Comparison of ENCODE assay signal across 21 cellular contexts in genomic region chr9:133581553-133582343, GRCh38. TPM values are rescaled to one million over a fixed set of nuclear protein-coding genes. Genes with fewer than 3 reads are reported as not detected.
DNase-seq lines count a peak whose midpoint lies in the region; ATAC-seq and TF ChIP-seq lines count a peak whose summit lies in the region.
"Had no signal": no experiment of that assay in that cellular context is flagged by ENCODE, and none has a peak within 500 bp of the region (broad histone marks: within the 10 kb centered on the region; RNA-seq: fewer than 3 reads in every experiment).

No MANE protein-coding gene starts in this region.

- no peak for TF ChIP-seq CTCF in glutamatergic neuron (IDR thresholded peaks at IDR 0.05; ENCODE audit: partially characterized antibody, unreplicated experiment)
- no peak for TF ChIP-seq CTCF in esophagus squamous epithelium (IDR thresholded peaks at IDR 0.05)

- peak overlapping the region; percentile 57 for H3K4me3 Mint-ChIP-seq in glutamatergic neuron (ENCODE audit: unreplicated experiment)
- H3K4me3 Mint-ChIP-seq: stimulated activated effector memory CD8-positive, alpha-beta T cell treated with anti-CD3 and anti-CD28 coated beads, Interleukin-12 subunit alpha, Interleukin-12 subunit beta, amount 100 ng/mL, for 72 hours had no signal

- H3K36me3 Mint-ChIP-seq in glutamatergic neuron (ENCODE audit: unreplicated experiment): no peaks in the 10 kb centered on the region

- peaks cover 11% of the 10 kb centered on the region for H3K27me3 Mint-ChIP-seq in glutamatergic neuron (ENCODE audit: unreplicated experiment)

- peaks cover 1% of the 10 kb centered on the region for H3K9me3 Mint-ChIP-seq in glutamatergic neuron (ENCODE audit: unreplicated experiment)
- H3K9me3 Mint-ChIP-seq: stimulated activated effector memory CD8-positive, alpha-beta T cell treated with anti-CD3 and anti-CD28 coated beads, Interleukin-12 subunit alpha, Interleukin-12 subunit beta, amount 100 ng/mL, for 72 hours had no signal

- no peak for TF ChIP-seq POLR2A in esophagus squamous epithelium (IDR thresholded peaks at IDR 0.05)

- no peak overlapping the region for H3K4me3 ChIP-seq in mesendoderm (ENCODE audit: low read length)
- no peak overlapping the region for H3K4me3 ChIP-seq in esophagus squamous epithelium
- H3K4me3 ChIP-seq: skin epidermis, tibial nerve had no signal

- peaks cover 10% of the 10 kb centered on the region for H3K4me1 ChIP-seq in mesendoderm (ENCODE audit: control insufficient read depth, low read depth, low read length)
- H3K4me1 ChIP-seq in esophagus squamous epithelium: peaks cover 0 to 42% (median 22%) of the 10 kb centered on the region in 3 donors

- H3K36me3 ChIP-seq in mesendoderm (ENCODE audit: control insufficient read depth, insufficient read depth, low read length) (no peaks in the 10 kb centered on the region), esophagus squamous epithelium (no peaks in the 10 kb centered on the region)
- H3K36me3 ChIP-seq: tibial nerve had no signal

- H4K8ac ChIP-seq in mesendoderm (ENCODE audit: low read depth, low read length): no peak overlapping the region

- no peak overlapping the region for H4K5ac ChIP-seq in mesendoderm (ENCODE audit: low read length)

- no peak overlapping the region for H2BK5ac ChIP-seq in mesendoderm (ENCODE audit: low read length)

- ATAC-seq in GM21619 (IDR thresholded peaks at IDR 0.05; ENCODE audit: unreplicated experiment): no peak
- no peak for ATAC-seq in HG02981 (IDR thresholded peaks at IDR 0.05; ENCODE audit: unreplicated experiment)
- ATAC-seq: Panc1; stimulated activated effector memory CD8-positive, alpha-beta T cell treated with anti-CD3 and anti-CD28 coated beads, Interleukin-12 subunit alpha, Interleukin-12 subunit beta, amount 100 ng/mL, for 72 hours had no signal

- H3K56ac ChIP-seq in mesendoderm (ENCODE audit: low read length): peak overlapping the region; percentile 25

- intact Hi-C loops in esophagus squamous epithelium (cut with DNase I): no loop called here

- no peaks in the 10 kb centered on the region for H3K79me2 ChIP-seq in mesendoderm (ENCODE audit: control insufficient read depth, insufficient read depth, low read length)

- H3K23ac ChIP-seq in mesendoderm (ENCODE audit: low read length): no peak overlapping the region

- H3K79me1 ChIP-seq in mesendoderm (ENCODE audit: low read length): no peaks in the 10 kb centered on the region

- peaks cover 33% of the 10 kb centered on the region for H3K4me1 Mint-ChIP-seq in glutamatergic neuron (ENCODE audit: low read depth, unreplicated experiment)

- no peak overlapping the region for H2BK15ac ChIP-seq in mesendoderm (replicated peaks; ENCODE audit: low read depth)

- H3K9ac ChIP-seq in mesendoderm (ENCODE audit: low read length): no peak overlapping the region

- no peak overlapping the region for H3K4ac ChIP-seq in mesendoderm (ENCODE audit: low read depth, low read length)

- no peak overlapping the region for H3K27ac ChIP-seq in mesendoderm (ENCODE audit: low read depth, low read length)
- H3K27ac ChIP-seq in esophagus squamous epithelium: peak overlapping the region in 1 of 4 donors; percentile 44
- H3K27ac ChIP-seq: skin epidermis, tibial nerve had no signal

- no peak overlapping the region for H2BK120ac ChIP-seq in mesendoderm (ENCODE audit: low read depth, low read length)

- no peaks in the 10 kb centered on the region for H3K9me3 ChIP-seq in esophagus squamous epithelium
- H3K9me3 ChIP-seq: tibial nerve had no signal

- H3K27me3 ChIP-seq in mesendoderm (ENCODE audit: insufficient read depth, low read length, poor library complexity): no peaks in the 10 kb centered on the region
- peaks cover 0 to 65% (median 0%) of the 10 kb centered on the region in 4 donors for H3K27me3 ChIP-seq in esophagus squamous epithelium

- H3K27ac Mint-ChIP-seq in glutamatergic neuron (ENCODE audit: unreplicated experiment): peak overlapping the region; percentile 43
- H3K27ac Mint-ChIP-seq: stimulated activated effector memory CD8-positive, alpha-beta T cell treated with anti-CD3 and anti-CD28 coated beads, Interleukin-12 subunit alpha, Interleukin-12 subunit beta, amount 100 ng/mL, for 72 hours had no signal

- DNase-seq in AG08396 (ENCODE audit: low spot score): peak; percentile 55
- DNase-seq in SK-N-DZ (ENCODE audit: low spot score): peak; percentile 62
- no peak for DNase-seq in glutamatergic neuron
- peak; percentile 75 for DNase-seq in mesendoderm
- no peak for DNase-seq in esophagus squamous epithelium (lab: John Stamatoyannopoulos, UW)
- no peak for DNase-seq in D341Med (ENCODE audit: low spot score)
- DNase-seq: activated CD4-positive, CD25-positive, alpha-beta regulatory T cell treated with anti-CD3 and anti-CD28 coated beads, Interleukin-2, amount 50 U/mL, for 72 hours; effector CD8-positive, alpha-beta T cell; NCI-H2081 treated with DMSO at 0.1 percent for 48 hours; NCI-H526 treated with DMSO at 0.1 percent for 48 hours; T-helper 1 cell had no signal

- no peak overlapping the region for H3K18ac ChIP-seq in mesendoderm (ENCODE audit: low read length)

- no peak overlapping the region for H3K4me2 ChIP-seq in mesendoderm (ENCODE audit: low read length)

- no peak overlapping the region for H2AK5ac ChIP-seq in mesendoderm (ENCODE audit: low read length)

- no CpG with 5 or more reads among the region's 17 CpGs for WGBS in mesendoderm (ENCODE audit: extremely low coverage, insufficient coverage, low lambda C conversion rate)
- 60 to 61% methylated on average over 16 of the region's 17 CpGs for WGBS in esophagus squamous epithelium, 2 donors

RNA-seq across cellular contexts. Expression of gene FAM163B, which starts 27.4 kb away (rescaled TPM):
- polyA plus RNA-seq in SK-N-DZ (2014; cell fraction: cytosol; rRNA removed): 3.8 and 5.4 TPM in 2 replicates
- 4.3 and 7.0 TPM in 2 replicates for polyA plus RNA-seq in SK-N-DZ (2014; cell fraction: nucleus; rRNA removed)
- total RNA-seq in glutamatergic neuron (ENCODE audit: unreplicated experiment): 0.51 TPM
- polyA plus RNA-seq in mesendoderm (2013, experiment 1 of 2): 0.14 TPM
- 0.13 TPM for polyA plus RNA-seq in mesendoderm (2013, experiment 2 of 2)
- not detected for total RNA-seq in esophagus squamous epithelium
- total RNA-seq: Daoy, fibroblast of lung, mesenteric fat pad, omental fat pad had no signal
- polyA plus RNA-seq: fibroblast of lung had no signal

RNA-seq across cellular contexts. Expression of gene ADAMTSL2, which starts 47.2 kb away (rescaled TPM):
- 6.8 and 6.9 TPM in 2 replicates for polyA plus RNA-seq in SK-N-DZ (2014; cell fraction: cytosol; rRNA removed)
- 9.5 and 10.8 TPM in 2 replicates for polyA plus RNA-seq in SK-N-DZ (2014; cell fraction: nucleus; rRNA removed)
- 1.3 TPM for total RNA-seq in glutamatergic neuron (ENCODE audit: unreplicated experiment)
- 0.32 TPM for polyA plus RNA-seq in mesendoderm (2013, experiment 1 of 2)
- 0.29 TPM for polyA plus RNA-seq in mesendoderm (2013, experiment 2 of 2)
- total RNA-seq in esophagus squamous epithelium: 1 to 10 TPM; 1.1 to 2.1 (median 1.4) TPM
- total RNA-seq: Daoy had no signal

RNA-seq across cellular contexts. Expression of gene DBH, which starts 54.4 kb away (rescaled TPM):
- polyA plus RNA-seq in SK-N-DZ (2014; cell fraction: cytosol; rRNA removed): 66.7 and 67.7 TPM in 2 replicates
- polyA plus RNA-seq in SK-N-DZ (2014; cell fraction: nucleus; rRNA removed): 67.3 and 95.0 TPM in 2 replicates
- total RNA-seq in glutamatergic neuron (ENCODE audit: unreplicated experiment): 1.8 TPM
- 0.03 TPM for polyA plus RNA-seq in mesendoderm (2013, experiment 1 of 2)
- not detected for polyA plus RNA-seq in mesendoderm (2013, experiment 2 of 2)
- not detected for total RNA-seq in esophagus squamous epithelium
- total RNA-seq: Daoy, fibroblast of lung, mesenteric fat pad had no signal
- polyA plus RNA-seq: fibroblast of lung had no signal

RNA-seq across cellular contexts. Expression of gene MYMK, which starts 57.0 kb away (rescaled TPM):
- polyA plus RNA-seq in SK-N-DZ (2014; cell fraction: cytosol; rRNA removed): not detected in 2 replicates
- polyA plus RNA-seq in SK-N-DZ (2014; cell fraction: nucleus; rRNA removed): not detected in 2 replicates
- total RNA-seq in glutamatergic neuron (ENCODE audit: unreplicated experiment): not detected
- polyA plus RNA-seq in mesendoderm (2013, experiment 1 of 2): not detected
- 0.08 TPM for polyA plus RNA-seq in mesendoderm (2013, experiment 2 of 2)
- not detected for total RNA-seq in esophagus squamous epithelium
- total RNA-seq: Daoy, fibroblast of lung, mesenteric fat pad, omental fat pad had no signal
- polyA plus RNA-seq: fibroblast of lung had no signal

Comparison
In these comparisons a context has a peak if more than half of its experiments do, and no peak if none do; other contexts are left out.
1. DNase-seq: peak in AG08396 (single experiment), SK-N-DZ (single experiment) and mesendoderm (single experiment); none in glutamatergic neuron (single experiment), esophagus squamous epithelium (single experiment) and D341Med (single experiment).